Comparison of ENCODE assay signal across 26 cellular contexts in the genomic region with DNA sequence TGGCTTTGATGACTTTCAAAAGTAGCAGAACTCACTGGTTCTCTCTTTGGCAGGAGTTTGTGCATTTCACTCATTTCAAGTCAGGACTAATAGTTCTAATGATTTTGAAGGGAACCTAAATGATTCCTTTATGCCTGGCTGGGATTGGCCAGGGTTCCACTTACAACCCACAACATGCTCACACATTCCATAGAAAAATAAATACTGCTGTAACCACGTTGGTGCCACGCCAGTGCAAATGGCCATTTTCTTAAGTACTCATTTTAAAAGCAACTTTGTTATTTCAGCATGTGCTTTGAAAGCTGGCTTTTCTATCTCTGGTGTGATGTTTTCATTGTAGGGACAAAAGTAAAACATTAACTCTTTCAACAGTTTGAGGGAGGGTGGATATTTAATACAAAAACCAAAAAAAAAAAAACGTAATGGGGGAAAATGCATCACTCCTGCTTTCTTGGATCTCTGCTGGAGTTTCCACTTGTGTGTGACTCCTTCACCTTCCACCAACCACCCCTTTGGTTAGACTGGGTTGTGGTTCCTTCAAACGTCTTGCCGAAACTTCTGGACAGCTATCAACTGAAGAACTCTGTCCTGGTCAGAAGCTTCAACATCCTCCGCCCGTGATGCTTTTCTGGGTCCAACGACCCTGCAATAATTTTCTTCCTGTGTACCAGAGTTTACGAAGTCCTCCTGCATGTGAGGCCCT.
A peak's percentile ranks its signal among the peaks of the same experiment; 100 is the strongest.
DNase-seq lines count a peak whose midpoint lies in the region; TF ChIP-seq lines count a peak whose summit lies in the region.
"Had no signal": no experiment of that assay in that cellular context is flagged by ENCODE, and none has a peak within 500 bp of the region (broad histone marks: within the 10 kb centered on the region; RNA-seq: fewer than 3 reads in every experiment).

No MANE protein-coding gene starts in this region.

- H3K9ac ChIP-seq in GM23248 = no peak overlapping the region
- H3K9ac ChIP-seq: BLaER1 treated with 17β-estradiol and CSF1 and Interleukin-3, amounts not matched to agents 10 nM and 100 nM; neural progenitor cell had no signal

- H2AFZ ChIP-seq in GM23248 = no peak overlapping the region
- H2AFZ ChIP-seq: neural progenitor cell had no signal

- H3K9me3 Mint-ChIP-seq in mesothelial cell of epicardium = peaks cover 10% of the 10 kb centered on the region
- H3K9me3 Mint-ChIP-seq: activated CD4-positive, alpha-beta memory T cell treated with anti-CD3 and anti-CD28 coated beads for 36 hours; neural progenitor cell; type B pancreatic cell had no signal

- no peaks in the 10 kb centered on the region for H3K36me3 Mint-ChIP-seq in mesothelial cell of epicardium
- H3K36me3 Mint-ChIP-seq: activated CD4-positive, alpha-beta memory T cell treated with anti-CD3 and anti-CD28 coated beads for 36 hours; activated naive CD8-positive, alpha-beta T cell; neural progenitor cell; type B pancreatic cell had no signal

- peaks cover 41% of the 10 kb centered on the region for H3K4me1 ChIP-seq in GM23248 (ENCODE audit: insufficient read depth)
- H3K4me1 ChIP-seq: ascending aorta; BLaER1 treated with 17β-estradiol and CSF1 and Interleukin-3, amounts not matched to agents 10 nM and 100 nM; Caco-2; lower lobe of right lung; neural progenitor cell; Peyer's patch had no signal

- no peaks in the 10 kb centered on the region for H3K27me3 ChIP-seq in GM23248 (replicated peaks; ENCODE audit: insufficient read depth)
- H3K27me3 ChIP-seq: ascending aorta; BLaER1 treated with 17β-estradiol and CSF1 and Interleukin-3, amounts not matched to agents 10 nM and 100 nM; neural progenitor cell; Peyer's patch; SJCRH30 had no signal

- peaks cover 4% of the 10 kb centered on the region for H3K4me1 Mint-ChIP-seq in mesothelial cell of epicardium

- CTCF ChIA-PET in RWPE1 (lab: Yijun Ruan, JAX) = interaction anchor here (0.6 to 0.7 kb wide), 2 partner anchors 89 to 182 kb away, joined by 5 to 6 read pairs; no protein-coding TSS in a partner anchor

- 74 to 76% methylated on average over 9 of the region's 9 CpGs for WGBS in GM23248 (ENCODE audit: low coverage in 1 of 2, low lambda C conversion rate in 2 of 2, missing lambda C conversion rate in 2 of 2), 2 experiments

- no peaks in the 10 kb centered on the region for H4K20me1 ChIP-seq in GM23248 (ENCODE audit: insufficient read depth)
- H4K20me1 ChIP-seq: BLaER1 treated with 17β-estradiol and CSF1 and Interleukin-3, amounts not matched to agents 10 nM and 100 nM had no signal

- H3K79me2 ChIP-seq in GM23248 (ENCODE audit: insufficient read depth) = no peaks in the 10 kb centered on the region

- no peak overlapping the region for H3K4me3 Mint-ChIP-seq in mesothelial cell of epicardium
- H3K4me3 Mint-ChIP-seq: activated CD4-positive, alpha-beta memory T cell treated with anti-CD3 and anti-CD28 coated beads for 36 hours; activated naive CD8-positive, alpha-beta T cell; activated T-helper 17 cell treated with anti-CD3 and anti-CD28 coated beads, Interleukin-2, amount 50 U/mL, for 72 hours; neural progenitor cell; type B pancreatic cell had no signal

- H3K27ac ChIP-seq in GM23248 = 0 out of 2 replicates have a peak overlapping the region, but pooled peaks have one; percentile 19
- no peak overlapping the region for H3K27ac ChIP-seq in RWPE1
- H3K27ac ChIP-seq: ascending aorta; BLaER1 treated with 17β-estradiol and CSF1 and Interleukin-3, amounts not matched to agents 10 nM and 100 nM; lower lobe of right lung; neural progenitor cell; Peyer's patch; SJCRH30 had no signal

- peak; percentile 11 for DNase-seq in AG08395 (ENCODE audit: low spot score)
- peak; percentile 49 for DNase-seq in GM23248
- peak; percentile 27 for DNase-seq in choroid plexus epithelial cell (ENCODE audit: low read depth)
- DNase-seq in kidney glomerular epithelial cell (lab: John Stamatoyannopoulos, UW) = peak; percentile 58
- no peak for DNase-seq in RWPE1 (ENCODE audit: low spot score)
- no peak for DNase-seq in activated effector memory CD4-positive, alpha-beta T cell treated with Interleukin-2 at 50 U/mL for 16 hours
- no peak for DNase-seq in mesothelial cell of epicardium (ENCODE audit: low spot score in 2 of 2, unreplicated experiment in 2 of 2)
- no peak for DNase-seq in GOT3 (lab: John Stamatoyannopoulos, UW)
- DNase-seq: activated CD4-positive, alpha-beta memory T cell treated with anti-CD3 and anti-CD28 coated beads for 36 hours; activated CD8-positive, alpha-beta memory T cell treated with anti-CD3 and anti-CD28 coated beads, Interleukin-2, amount 50 U/mL, for 48 hours; Caco-2; effector memory CD4-positive, alpha-beta T cell; EL; erythroblast; lower lobe of right lung; NCI-H146; NCI-H510A treated with DMSO at 0.1 percent for 48 hours; Peyer's patch; SJCRH30; stimulated activated CD8-positive, alpha-beta memory T cell treated with anti-CD3 and anti-CD28 coated beads, Interleukin-4, amount 100 ng/mL, for 48 hours had no signal

- peak overlapping the region; percentile 16 for H3K4me2 ChIP-seq in GM23248 (ENCODE audit: unreplicated experiment)
- H3K4me2 ChIP-seq: BLaER1 treated with 17β-estradiol and CSF1 and Interleukin-3, amounts not matched to agents 10 nM and 100 nM; neural progenitor cell had no signal

- TF ChIP-seq CTCF in choroid plexus epithelial cell (conservative IDR thresholded peaks at IDR 0.05; ENCODE audit: low read depth, low read length) (no peak), RWPE1 (conservative IDR thresholded peaks at IDR 0.05; ENCODE audit: low read depth) (no peak), mesothelial cell of epicardium (IDR thresholded peaks at IDR 0.05; ENCODE audit: unreplicated experiment) (no peak)

- no peak overlapping the region for H3K4me3 ChIP-seq in GM23248
- H3K4me3 ChIP-seq in choroid plexus epithelial cell (ENCODE audit: low read depth, low read length) = no peak overlapping the region
- H3K4me3 ChIP-seq: ascending aorta; BLaER1 treated with 17β-estradiol and CSF1 and Interleukin-3, amounts not matched to agents 10 nM and 100 nM; lower lobe of right lung; neural progenitor cell; Peyer's patch; SJCRH30 had no signal

- in situ Hi-C loops in GM23248 (cut with MboI) = no loop called here

- no peaks in the 10 kb centered on the region for H3K9me3 ChIP-seq in GM23248 (ENCODE audit: low read depth)
- H3K9me3 ChIP-seq: ascending aorta, Caco-2, lower lobe of right lung, Peyer's patch, SJCRH30 had no signal

- H3K9me2 ChIP-seq in GM23248 (ENCODE audit: insufficient read depth) = no peaks in the 10 kb centered on the region

- POLR2A ChIA-PET in RWPE1 (lab: Yijun Ruan, JAX; ENCODE audit: low non-redundant PET) = no interaction called here

- H3K27me3 Mint-ChIP-seq in mesothelial cell of epicardium (ENCODE audit: low read depth) = no peaks in the 10 kb centered on the region
- H3K27me3 Mint-ChIP-seq: activated naive CD8-positive, alpha-beta T cell had no signal

- peaks cover 33% of the 10 kb centered on the region for H3F3A ChIP-seq in GM23248 (ENCODE audit: insufficient read depth)

- H3K27ac Mint-ChIP-seq in mesothelial cell of epicardium = no peak overlapping the region
- H3K27ac Mint-ChIP-seq: activated CD4-positive, alpha-beta memory T cell treated with anti-CD3 and anti-CD28 coated beads for 36 hours; activated naive CD8-positive, alpha-beta T cell; neural progenitor cell; type B pancreatic cell had no signal

- no peaks in the 10 kb centered on the region for H3K36me3 ChIP-seq in GM23248 (ENCODE audit: low read depth)
- H3K36me3 ChIP-seq: ascending aorta; BLaER1 treated with 17β-estradiol and CSF1 and Interleukin-3, amounts not matched to agents 10 nM and 100 nM; lower lobe of right lung; neural progenitor cell; Peyer's patch; SJCRH30 had no signal

Comparison
In these comparisons a context has a peak if more than half of its experiments do, and no peak if none do; other contexts are left out.
1. DNase-seq: peak in AG08395 (single experiment), GM23248 (single experiment), choroid plexus epithelial cell (single experiment) and kidney glomerular epithelial cell (single experiment); none in RWPE1 (single experiment), activated effector memory CD4-positive, alpha-beta T cell treated with Interleukin-2 at 50 U/mL for 16 hours (single experiment), mesothelial cell of epicardium (0 of 2) and GOT3 (single experiment).